Comparison of ENCODE assay signal across 10 cellular contexts in the genomic region with DNA sequence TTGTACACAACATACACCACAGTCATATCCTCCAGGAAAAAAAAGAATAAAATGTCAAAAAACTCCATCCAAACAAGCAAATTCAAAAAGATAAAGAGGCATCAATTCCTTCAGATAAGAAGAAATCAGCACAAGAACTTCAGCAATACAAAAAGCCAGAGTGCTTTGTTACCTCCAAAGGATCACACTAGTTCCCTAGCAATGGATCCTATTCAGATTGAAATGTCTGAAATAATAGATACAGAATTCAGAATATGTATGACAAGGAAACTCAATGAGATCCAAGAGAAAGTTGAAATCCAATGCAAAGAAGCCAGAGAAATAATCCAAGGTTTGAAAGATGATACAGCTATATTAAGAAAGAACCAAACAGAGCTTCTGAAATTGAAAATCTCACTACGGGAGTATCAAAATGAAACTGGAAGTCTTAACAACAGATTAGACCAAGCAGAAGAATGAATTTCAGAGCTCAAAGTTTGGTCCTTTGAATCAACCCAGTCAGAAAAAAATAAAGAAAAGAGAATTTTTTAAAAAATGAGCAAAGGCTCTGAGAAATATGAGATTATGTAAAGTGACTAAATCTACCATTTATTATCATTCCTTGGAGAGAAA.
DNase-seq lines count a peak whose midpoint lies in the region; ATAC-seq lines count a peak whose summit lies in the region.
"Had no signal": no experiment of that assay in that cellular context is flagged by ENCODE, and none has a peak within 500 bp of the region (broad histone marks: within the 10 kb centered on the region; RNA-seq: fewer than 3 reads in every experiment).

No MANE protein-coding gene starts in this region.

- H3K27ac Mint-ChIP-seq in natural killer cell treated with Interleukin-12 subunit alpha and Interleukin-12 subunit beta and Interleukin-15 and Interleukin-18, amount 100 ng/mL, for 72 hours, result peak overlapping the region; percentile 10 to 15
- H3K27ac Mint-ChIP-seq: activated naive CD8-positive, alpha-beta T cell; HFFc6 had no signal

- peaks cover 2% of the 10 kb centered on the region for H3K36me3 Mint-ChIP-seq in activated T-cell treated with anti-CD3 and anti-CD28 coated beads, Interleukin-2, amount 50 U/mL, for 4 hours (ENCODE audit: insufficient read depth)
- H3K36me3 Mint-ChIP-seq in natural killer cell treated with Interleukin-12 subunit alpha and Interleukin-12 subunit beta and Interleukin-15 and Interleukin-18, amount 100 ng/mL, for 72 hours, result no peaks in the 10 kb centered on the region

- H3K4me1 Mint-ChIP-seq in activated T-cell treated with anti-CD3 and anti-CD28 coated beads, Interleukin-2, amount 50 U/mL, for 4 hours (ENCODE audit: low read depth), result peaks cover 23% of the 10 kb centered on the region
- H3K4me1 Mint-ChIP-seq in natural killer cell treated with Interleukin-12 subunit alpha and Interleukin-12 subunit beta and Interleukin-15 and Interleukin-18, amount 100 ng/mL, for 72 hours (ENCODE audit: low read depth in 2 of 2), result peaks cover 11 to 12% of the 10 kb centered on the region in 2 donors

- peaks cover 10% of the 10 kb centered on the region for H3K9me3 Mint-ChIP-seq in activated T-cell treated with anti-CD3 and anti-CD28 coated beads, Interleukin-2, amount 50 U/mL, for 4 hours
- H3K9me3 Mint-ChIP-seq in natural killer cell treated with Interleukin-12 subunit alpha and Interleukin-12 subunit beta and Interleukin-15 and Interleukin-18, amount 100 ng/mL, for 72 hours, result peaks cover 5% of the 10 kb centered on the region

- DNase-seq in activated T-cell treated with anti-CD3 and anti-CD28 coated beads, Interleukin-2, amount 50 U/mL, for 4 hours, result no peak
- DNase-seq in activated T-cell treated with anti-CD3 and anti-CD28 coated beads, Interleukin-2, amount 50 U/mL, for 1 hour, result no peak
- no peak for DNase-seq in natural killer cell treated with Interleukin-12 subunit alpha and Interleukin-12 subunit beta and Interleukin-15 and Interleukin-18, amount 100 ng/mL, for 72 hours (ENCODE audit: low spot score)
- DNase-seq in GM19240 (ENCODE audit: insufficient read length, low spot score), result no peak
- DNase-seq in SHP77 (lab: John Stamatoyannopoulos, UW), result no peak
- DNase-seq: HFFc6 had no signal

- H3K27me3 Mint-ChIP-seq in activated T-cell treated with anti-CD3 and anti-CD28 coated beads, Interleukin-2, amount 50 U/mL, for 4 hours (ENCODE audit: low read depth), result no peaks in the 10 kb centered on the region
- H3K27me3 Mint-ChIP-seq in natural killer cell treated with Interleukin-12 subunit alpha and Interleukin-12 subunit beta and Interleukin-15 and Interleukin-18, amount 100 ng/mL, for 72 hours, result no peaks in the 10 kb centered on the region
- H3K27me3 Mint-ChIP-seq: activated naive CD8-positive, alpha-beta T cell had no signal

- peak overlapping the region; percentile 31 for H3K4me3 Mint-ChIP-seq in activated T-cell treated with anti-CD3 and anti-CD28 coated beads, Interleukin-2, amount 50 U/mL, for 4 hours
- H3K4me3 Mint-ChIP-seq in natural killer cell treated with Interleukin-12 subunit alpha and Interleukin-12 subunit beta and Interleukin-15 and Interleukin-18, amount 100 ng/mL, for 72 hours, result peak overlapping the region; percentile 43
- H3K4me3 Mint-ChIP-seq: activated naive CD8-positive, alpha-beta T cell; HFFc6 had no signal

- peak in 1 of 2 donors; percentile 30 for ATAC-seq in activated T-cell treated with anti-CD3 and anti-CD28 coated beads, Interleukin-2, amount 50 U/mL, for 4 hours
- ATAC-seq in GM21786 (IDR thresholded peaks at IDR 0.05; ENCODE audit: unreplicated experiment), result peak; percentile 72
- peak; percentile 90 for ATAC-seq in HG03432 (IDR thresholded peaks at IDR 0.05; ENCODE audit: unreplicated experiment)
- ATAC-seq in natural killer cell treated with Interleukin-12 subunit alpha and Interleukin-12 subunit beta and Interleukin-15 and Interleukin-18, amount 100 ng/mL, for 72 hours, result peak in 1 of 2 donors; percentile 60
- ATAC-seq in GM21737 (IDR thresholded peaks at IDR 0.05; ENCODE audit: unreplicated experiment), result no peak
